ENCODE assay signal across 8 cellular contexts in genomic region chr2:203238711-203239526, GRCh38.
A peak's percentile ranks its signal among the peaks of the same experiment; 100 is the strongest.
DNase-seq lines count a peak whose midpoint lies in the region; ATAC-seq and TF ChIP-seq lines count a peak whose summit lies in the region.

Gene CYP20A1 (plus strand): TSS chr2:203239018. CDS start chr2:203239063, 45 bp downstream.

- TF ChIP-seq EP300 in Ishikawa (IDR thresholded peaks at IDR 0.05; ENCODE audit: borderline replicate concordance) = peak; percentile 8; the same call in 1 of the 2 replicates

- peaks cover 9% of the 10 kb centered on the region for H3K4me1 ChIP-seq in mucosa of stomach (ENCODE audit: control insufficient read depth, insufficient read depth, low read length)

- peak; percentile 97 for TF ChIP-seq POLR2A in erythroblast (IDR thresholded peaks at IDR 0.05; ENCODE audit: low read length)

- H3K9me3 ChIP-seq in mucosa of stomach (ENCODE audit: control insufficient read depth, low read length) = no peaks in the 10 kb centered on the region

- no peaks in the 10 kb centered on the region for H3K36me3 ChIP-seq in mucosa of stomach (ENCODE audit: control insufficient read depth, insufficient read depth, low read length)

- H3K27me3 ChIP-seq in mucosa of stomach (ENCODE audit: control insufficient read depth, insufficient read depth, low read length) = no peaks in the 10 kb centered on the region

- peak within 1 kb of the TSS; percentile 63 for H3K4me3 ChIP-seq in mucosa of stomach (ENCODE audit: low read length)

- no peak for TF ChIP-seq RAD21 in Ishikawa (IDR thresholded peaks at IDR 0.05; ENCODE audit: low read depth)

- peak within 1 kb of the TSS; percentile 97 for H3K9ac ChIP-seq in mucosa of stomach (ENCODE audit: low read length)

- peak; percentile 97 for DNase-seq in DMS153 treated with DMSO at 0.1 percent for 48 hours (lab: John Stamatoyannopoulos, UW; ENCODE audit: unreplicated experiment)
- peak; percentile 69 for DNase-seq in OCI-M2 (lab: John Stamatoyannopoulos, UW; ENCODE audit: unreplicated experiment)
- peak; percentile 98 for DNase-seq in activated T-cell treated with anti-CD3 and anti-CD28 coated beads for 48 hours (ENCODE audit: low read depth)
- DNase-seq in erythroblast (lab: John Stamatoyannopoulos, UW) = peak; percentile 97 to 98
- DNase-seq in stimulated activated CD8-positive, alpha-beta memory T cell treated with anti-CD3 and anti-CD28 coated beads, Interleukin-7, amount 100 ng/mL, for 1 hour (ENCODE audit: low read depth in 2 of 2) = peak; percentile 91 to 95

- peak; percentile 84 for ATAC-seq in GM21576 (IDR thresholded peaks at IDR 0.05; ENCODE audit: unreplicated experiment)

TF ChIP-seq in Ishikawa, 13 proteins besides CTCF, POLR2A, EP300 and RAD21:
- TF ChIP-seq REST (IDR thresholded peaks at IDR 0.05; ENCODE audit: low read depth) = no peak
- peak; percentile 98 for TF ChIP-seq USF1 (IDR thresholded peaks at IDR 0.05)
- TF ChIP-seq EGR1 (IDR thresholded peaks at IDR 0.05) = peak; percentile 82
- TF ChIP-seq YY1 (IDR thresholded peaks at IDR 0.05; ENCODE audit: low read depth) = peak; percentile 42; the same call in 1 of the 2 replicates
- TF ChIP-seq NFIC (IDR thresholded peaks at IDR 0.05) = no peak; the same call in 1 of the 2 replicates
- peak; percentile 61 for TF ChIP-seq MAX (IDR thresholded peaks at IDR 0.05)
- TF ChIP-seq FOXM1 (IDR thresholded peaks at IDR 0.05; ENCODE audit: borderline replicate concordance, low read depth) = peak; percentile 18; the same call in 1 of the 2 replicates
- TF ChIP-seq CEBPB (IDR thresholded peaks at IDR 0.05) = no peak
- peak; percentile 81; the same call in 1 of the 2 replicates for TF ChIP-seq TAF1 (IDR thresholded peaks at IDR 0.05; ENCODE audit: low read depth)

Comparison
In these comparisons a context has a peak if more than half of its experiments do, and no peak if none do; other contexts are left out.
1. Peak in every context shown above with its lines: DNase-seq, ATAC-seq and H3K4me3 ChIP-seq.